Comparison of ENCODE assay signal across 26 cellular contexts in genomic region chr14:61997146-61997545, GRCh38.
"Had no signal": no experiment of that assay in that cellular context is flagged by ENCODE, and none has a peak within 500 bp of the region (broad histone marks: within the 10 kb centered on the region; RNA-seq: fewer than 3 reads in every experiment).

No MANE protein-coding gene starts in this region.

- DNase-seq: colonic mucosa; effector CD8-positive, alpha-beta T cell; endodermal cell; foreskin melanocyte; glutamatergic neuron; heart right ventricle; hippocampal formation; immature natural killer cell; islet precursor cell; kidney glomerular epithelial cell; natural killer cell; occipital lobe; ovary; posterior cingulate gyrus; psoas muscle; right lobe of liver; small intestine; stimulated activated CD4-positive, alpha-beta T cell treated with anti-CD3 and anti-CD28 coated beads, Interleukin-1b, Interleukin-23, amount 100 ng/mL, for 48 hours; stimulated activated CD4-positive, alpha-beta T cell treated with anti-CD3 and anti-CD28 coated beads, Interleukin-4, amount 100 ng/mL, for 1 hour; stimulated activated CD8-positive, alpha-beta memory T cell treated with anti-CD3 and anti-CD28 coated beads, Interleukin-4, amount 100 ng/mL, for 48 hours; stimulated activated naive CD4-positive, alpha-beta T cell; stimulated activated naive CD8-positive, alpha-beta T cell treated with anti-CD3 and anti-CD28 coated beads, Interleukin-15, amount 100 ng/mL, for 72 hours; trophoblast cell had no signal

- H3K36me3 ChIP-seq: colonic mucosa, esophagus muscularis mucosa, heart right ventricle, ovary, right lobe of liver, suprapubic skin had no signal

- H3K27me3 ChIP-seq: colonic mucosa, esophagus muscularis mucosa, heart right ventricle, ovary, right lobe of liver, suprapubic skin had no signal

- H3K9me3 ChIP-seq: colonic mucosa, esophagus muscularis mucosa, heart right ventricle, ovary, psoas muscle, right lobe of liver, suprapubic skin had no signal

- H3K4me3 ChIP-seq: colonic mucosa, esophagus muscularis mucosa, heart right ventricle, lung, ovary, psoas muscle, right lobe of liver, suprapubic skin had no signal

- ATAC-seq: heart right ventricle; natural killer cell; psoas muscle; right lobe of liver; stimulated activated naive CD8-positive, alpha-beta T cell treated with anti-CD3 and anti-CD28 coated beads, Interleukin-15, amount 100 ng/mL, for 72 hours had no signal

- H3K27ac ChIP-seq: colonic mucosa, esophagus muscularis mucosa, heart right ventricle, ovary, psoas muscle, right lobe of liver, suprapubic skin had no signal

- H3K4me1 ChIP-seq: colonic mucosa, heart right ventricle, psoas muscle, right lobe of liver, suprapubic skin had no signal
